21 cellular contexts compared by ENCODE assay signal in the genomic region with DNA sequence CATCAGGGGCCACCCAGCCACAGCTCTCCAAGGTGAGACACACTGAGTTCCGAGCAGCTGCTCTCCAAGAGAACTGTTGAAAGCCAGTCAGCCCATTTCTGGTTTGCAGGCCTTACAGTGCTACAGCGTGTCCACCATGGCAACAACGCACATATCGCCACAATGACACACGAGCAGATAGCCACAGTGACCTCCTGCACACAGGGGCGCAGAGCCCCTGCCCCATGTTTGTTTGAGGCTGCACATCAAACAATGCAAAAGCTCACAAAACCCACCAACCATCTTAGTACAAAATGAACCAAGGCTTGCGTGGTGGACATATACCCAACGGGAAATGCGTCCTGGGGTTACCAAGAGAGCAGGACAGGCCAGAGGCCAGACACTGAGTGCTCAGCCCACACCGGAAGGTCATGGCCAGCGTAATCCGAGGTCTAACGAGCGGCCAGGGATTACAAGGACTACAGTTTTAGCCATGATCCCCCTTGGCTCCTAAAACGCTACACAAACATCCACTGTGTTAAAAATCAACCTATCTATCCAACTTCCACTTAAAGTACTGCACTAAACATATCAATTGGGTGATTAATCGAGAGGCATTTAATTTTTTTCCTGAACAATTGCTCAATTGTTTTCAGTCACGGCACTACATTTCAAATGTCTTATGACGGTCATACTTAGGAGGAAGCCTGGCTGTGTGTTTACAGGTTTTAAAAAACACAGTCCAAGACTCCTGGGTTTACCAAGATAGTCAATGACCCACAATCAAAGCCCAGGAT. TPM values are rescaled to one million over a fixed set of nuclear protein-coding genes. Genes with fewer than 3 reads are reported as not detected.
DNase-seq lines count a peak whose midpoint lies in the region; ATAC-seq, FAIRE-seq and TF ChIP-seq lines count a peak whose summit lies in the region.
"Had no signal": no experiment of that assay in that cellular context is flagged by ENCODE, and none has a peak within 500 bp of the region (broad histone marks: within the 10 kb centered on the region; RNA-seq: fewer than 3 reads in every experiment).

No MANE protein-coding gene starts in this region.

- POLR2A ChIA-PET in activated CD8-positive, alpha-beta T cell treated with anti-CD3 and anti-CD28 coated beads for 36 hours (lab: Charles Lee), result interaction anchor here (1.0 to 2.1 kb wide), 2 partner anchors 34 to 51 kb away, joined by 3 to 5 read pairs; no protein-coding TSS in a partner anchor
- POLR2A ChIA-PET in activated CD8-positive, alpha-beta T cell treated with anti-CD3 and anti-CD28 coated beads, Interleukin-2, amount 10 ng/mL, durations not matched to agents 7 days and 5 days (lab: Charles Lee), result no interaction called here
- POLR2A ChIA-PET in RWPE1 (lab: Yijun Ruan, JAX; ENCODE audit: low non-redundant PET), result no interaction called here
- POLR2A ChIA-PET in H1 (lab: Charles Lee; ENCODE audit: partially characterized antibody), result interaction anchor here (0.7 to 1.6 kb wide), 3 partner anchors 12 to 29 kb away, joined by 3 read pairs; no protein-coding TSS in a partner anchor

- no peak overlapping the region; the same call in 1 of the 2 replicates for H2AK5ac ChIP-seq in H1 (ENCODE audit: low read depth, low read length)

- H3K27ac ChIP-seq in RWPE1, result peak overlapping the region; percentile 24; the same call in 1 of the 2 replicates
- no peak overlapping the region for H3K27ac ChIP-seq in H1 (ENCODE audit: low read depth, low read length)
- no peak overlapping the region for H3K27ac ChIP-seq in colonic mucosa
- H3K27ac ChIP-seq: BLaER1 treated with 17β-estradiol and CSF1 and Interleukin-3, amounts not matched to agents 10 nM and 100 nM; psoas muscle; SJSA1 had no signal

- no peaks in the 10 kb centered on the region for H3K9me3 Mint-ChIP-seq in activated CD8-positive, alpha-beta T cell treated with anti-CD3 and anti-CD28 coated beads for 36 hours
- no peaks in the 10 kb centered on the region for H3K9me3 Mint-ChIP-seq in activated CD8-positive, alpha-beta T cell treated with anti-CD3 and anti-CD28 coated beads, Interleukin-2, amount 10 ng/mL, durations not matched to agents 7 days and 5 days (ENCODE audit: insufficient read depth)

- no peak for TF ChIP-seq CTCF in activated CD8-positive, alpha-beta T cell treated with anti-CD3 and anti-CD28 coated beads for 36 hours (IDR thresholded peaks at IDR 0.05)
- TF ChIP-seq CTCF in RWPE1 (conservative IDR thresholded peaks at IDR 0.05; ENCODE audit: low read depth), result no peak
- TF ChIP-seq CTCF in H1 (IDR thresholded peaks at IDR 0.05; ENCODE audit: control extremely low read depth in 1 of 3, insufficient read depth in 1 of 3, low read depth in 1 of 3, low read length in 3 of 3), result no peak
- TF ChIP-seq CTCF in colonic mucosa (IDR thresholded peaks at IDR 0.05), result no peak

- H4K8ac ChIP-seq in H1 (ENCODE audit: extremely low read depth, insufficient read depth, low read length), result peak overlapping the region; percentile 59; the same call in 1 of the 2 replicates

- no peaks in the 10 kb centered on the region for H3K9me3 ChIP-seq in H1 (ENCODE audit: insufficient read depth in 2 of 2, low read depth in 1 of 2, low read length in 1 of 2)
- H3K9me3 ChIP-seq in colonic mucosa, result no peaks in the 10 kb centered on the region
- H3K9me3 ChIP-seq: BLaER1 treated with 17β-estradiol and CSF1 and Interleukin-3, amounts not matched to agents 10 nM and 100 nM; psoas muscle; SJSA1 had no signal

- intact Hi-C loops in activated CD8-positive, alpha-beta T cell treated with anti-CD3 and anti-CD28 coated beads for 36 hours (cut with micrococcal nuclease), result no loop called here
- intact Hi-C loops in colonic mucosa (cut with DNase I) (no loop called here), left colon (cut with DNase I, micrococcal nuclease) (no loop called here)

- no peak overlapping the region for H4K91ac ChIP-seq in H1 (replicated peaks; ENCODE audit: insufficient read length, low read length)

- H3K27me3 ChIP-seq in H1 (replicated peaks in 1 of 4; ENCODE audit: control insufficient read depth in 3 of 4, extremely low read depth in 1 of 4, insufficient read depth in 3 of 4, low read length in 3 of 4) (no peaks in the 10 kb centered on the region), colonic mucosa (no peaks in the 10 kb centered on the region)
- H3K27me3 ChIP-seq: BLaER1 treated with 17β-estradiol and CSF1 and Interleukin-3, amounts not matched to agents 10 nM and 100 nM; SJSA1 had no signal

- ATAC-seq in activated CD8-positive, alpha-beta T cell treated with anti-CD3 and anti-CD28 coated beads for 36 hours, result no peak
- ATAC-seq in activated CD8-positive, alpha-beta T cell treated with anti-CD3 and anti-CD28 coated beads, Interleukin-2, amount 10 ng/mL, durations not matched to agents 7 days and 5 days, result no peak
- ATAC-seq in left colon, result no peak
- ATAC-seq: activated CD4-positive, CD25-positive, alpha-beta regulatory T cell treated with anti-CD3 and anti-CD28 coated beads, Interleukin-2, amount 50 U/mL, for 24 hours had no signal

- peaks cover 92% of the 10 kb centered on the region for H3K4me1 Mint-ChIP-seq in activated CD8-positive, alpha-beta T cell treated with anti-CD3 and anti-CD28 coated beads for 36 hours (ENCODE audit: low read depth)
- H3K4me1 Mint-ChIP-seq in activated CD8-positive, alpha-beta T cell treated with anti-CD3 and anti-CD28 coated beads, Interleukin-2, amount 10 ng/mL, durations not matched to agents 7 days and 5 days (ENCODE audit: low read depth), result peaks cover 73% of the 10 kb centered on the region

- DNase-seq in activated CD8-positive, alpha-beta T cell treated with anti-CD3 and anti-CD28 coated beads for 36 hours, result no peak
- DNase-seq in activated CD8-positive, alpha-beta T cell treated with anti-CD3 and anti-CD28 coated beads, Interleukin-2, amount 10 ng/mL, durations not matched to agents 7 days and 5 days, result no peak
- DNase-seq in RWPE1 (ENCODE audit: low spot score) (no peak), H1 (ENCODE audit: low read depth in 1 of 2, low spot score in 2 of 2) (no peak), renal cortical epithelial cell (ENCODE audit: low read depth) (peak; percentile 65), colonic mucosa (no peak), dedifferentiated amniotic fluid mesenchymal stem cell (ENCODE audit: extremely low spot score) (no peak), left colon (no peak)
- DNase-seq: activated T-cell treated with anti-CD3 and anti-CD28 coated beads for 4 hours; foreskin fibroblast; Kasumi-1; NCI-H1105 treated with DMSO at 0.1 percent for 48 hours; NCI-H526 treated with DMSO at 0.1 percent for 48 hours; OCI-M1; psoas muscle; stimulated activated naive CD4-positive, alpha-beta T cell had no signal

- peaks cover 5 to 96% of the 10 kb centered on the region in 2 experiments for H3K79me2 ChIP-seq in H1 (ENCODE audit: control insufficient read depth in 1 of 2, insufficient read depth in 2 of 2, low read length in 2 of 2)

- H3K14ac ChIP-seq in H1 (ENCODE audit: insufficient read length), result no peak overlapping the region

- no peak overlapping the region for H2BK15ac ChIP-seq in H1 (ENCODE audit: low read length)

- no peak overlapping the region for H3K56ac ChIP-seq in H1 (replicated peaks; ENCODE audit: insufficient read length, low read depth, low read length)

- H3K4me3 Mint-ChIP-seq in activated CD8-positive, alpha-beta T cell treated with anti-CD3 and anti-CD28 coated beads for 36 hours, result no peak overlapping the region
- no peak overlapping the region for H3K4me3 Mint-ChIP-seq in activated CD8-positive, alpha-beta T cell treated with anti-CD3 and anti-CD28 coated beads, Interleukin-2, amount 10 ng/mL, durations not matched to agents 7 days and 5 days

- H2AFZ ChIP-seq in H1 (ENCODE audit: low read length), result no peak overlapping the region

- H2BK120ac ChIP-seq in H1 (replicated peaks; ENCODE audit: low read depth, low read length), result no peak overlapping the region

- H3K4me1 ChIP-seq in H1 (replicated peaks in 1 of 4; ENCODE audit: control insufficient read depth in 3 of 4, insufficient read depth in 4 of 4, low read length in 3 of 4) (peaks cover 0 to 49% (median 24%) of the 10 kb centered on the region in 4 experiments; a peak in 6 of 7 replicates), colonic mucosa (no peaks in the 10 kb centered on the region)

- peaks cover 25% of the 10 kb centered on the region for H3K36me3 Mint-ChIP-seq in activated CD8-positive, alpha-beta T cell treated with anti-CD3 and anti-CD28 coated beads for 36 hours (ENCODE audit: low read depth)
- peaks cover 14% of the 10 kb centered on the region for H3K36me3 Mint-ChIP-seq in activated CD8-positive, alpha-beta T cell treated with anti-CD3 and anti-CD28 coated beads, Interleukin-2, amount 10 ng/mL, durations not matched to agents 7 days and 5 days (ENCODE audit: low read depth)

- H3K4ac ChIP-seq in H1 (replicated peaks; ENCODE audit: insufficient read length, low read depth, low read length), result no peak overlapping the region

- no peaks in the 10 kb centered on the region for H3K23me2 ChIP-seq in H1 (ENCODE audit: low read depth, low read length)

- CTCF ChIA-PET in activated CD8-positive, alpha-beta T cell treated with anti-CD3 and anti-CD28 coated beads for 36 hours (lab: Charles Lee), result interaction anchor here (0.9 to 1.3 kb wide), 3 partner anchors 9 to 38 kb away, joined by 3 to 4 read pairs (median 3); no protein-coding TSS in a partner anchor
- CTCF ChIA-PET in activated CD8-positive, alpha-beta T cell treated with anti-CD3 and anti-CD28 coated beads, Interleukin-2, amount 10 ng/mL, durations not matched to agents 7 days and 5 days (lab: Charles Lee), result no interaction called here
- CTCF ChIA-PET in RWPE1 (lab: Yijun Ruan, JAX), result no interaction called here
- CTCF ChIA-PET in H1 (lab: Charles Lee; ENCODE audit: partially characterized antibody), result interaction anchor here (0.8 to 2.5 kb wide), 9 partner anchors 10 to 155 kb away, joined by 3 to 13 read pairs (median 4); no protein-coding TSS in a partner anchor

- peaks cover 46% of the 10 kb centered on the region for H3K79me1 ChIP-seq in H1 (ENCODE audit: low read depth, low read length)

- H3K23ac ChIP-seq in H1 (ENCODE audit: insufficient read length), result no peak overlapping the region

- peaks cover 0 to 8% (median 0%) of the 10 kb centered on the region in 4 experiments; a peak in 3 of 8 replicates for H3K36me3 ChIP-seq in H1 (ENCODE audit: control insufficient read depth in 2 of 4, insufficient read depth in 4 of 4, low read length in 3 of 4)
- no peaks in the 10 kb centered on the region for H3K36me3 ChIP-seq in colonic mucosa

- TF ChIP-seq POLR2A in H1 (IDR thresholded peaks at IDR 0.05; ENCODE audit: control extremely low read depth in 1 of 2, low read depth in 2 of 2, low read length in 2 of 2), result no peak

- H4K5ac ChIP-seq in H1 (ENCODE audit: insufficient read length, low read depth, low read length), result no peak overlapping the region

- no peak overlapping the region for H3K18ac ChIP-seq in H1 (ENCODE audit: extremely low read depth, low read length)

- no peak for TF ChIP-seq EP300 in H1 (IDR thresholded peaks at IDR 0.05; ENCODE audit: borderline replicate concordance in 1 of 2, low read depth in 2 of 2, low read length in 2 of 2)

- no peak overlapping the region for H2BK20ac ChIP-seq in H1 (ENCODE audit: low read length)

- WGBS in H1 (ENCODE audit: extremely low coverage in 1 of 2, insufficient coverage in 1 of 2, insufficient read length in 1 of 2, insufficient replicate concordance in 2 of 2, low coverage in 1 of 2, low lambda C conversion rate in 2 of 2, missing lambda C conversion rate in 1 of 2), 2 experiments, result 89% methylated on average over 18 of the region's 18 CpGs; no CpG with 5 or more reads in 1 of the 2 experiments

- H3K4me3 ChIP-seq in H1 (ENCODE audit: extremely low read depth in 1 of 4, insufficient read depth in 2 of 4, low read depth in 3 of 4, low read length in 4 of 4), result no peak overlapping the region; a peak in 1 of 8 replicates
- H3K4me3 ChIP-seq in colonic mucosa, result no peak overlapping the region
- H3K4me3 ChIP-seq: BLaER1 treated with 17β-estradiol and CSF1 and Interleukin-3, amounts not matched to agents 10 nM and 100 nM; psoas muscle; SJSA1 had no signal

- H3K9ac ChIP-seq in H1 (replicated peaks in 1 of 4; ENCODE audit: extremely low read depth in 1 of 4, low read depth in 3 of 4, low read length in 3 of 4) (no peak overlapping the region), colonic mucosa (ENCODE audit: low read depth in 2 of 2, low read length in 2 of 2) (no peak overlapping the region)
- H3K9ac ChIP-seq: BLaER1 treated with 17β-estradiol and CSF1 and Interleukin-3, amounts not matched to agents 10 nM and 100 nM had no signal

- no peaks in the 10 kb centered on the region for H3K27me3 Mint-ChIP-seq in activated CD8-positive, alpha-beta T cell treated with anti-CD3 and anti-CD28 coated beads for 36 hours
- no peaks in the 10 kb centered on the region for H3K27me3 Mint-ChIP-seq in activated CD8-positive, alpha-beta T cell treated with anti-CD3 and anti-CD28 coated beads, Interleukin-2, amount 10 ng/mL, durations not matched to agents 7 days and 5 days (ENCODE audit: low read depth)

- H3K27ac Mint-ChIP-seq in activated CD8-positive, alpha-beta T cell treated with anti-CD3 and anti-CD28 coated beads for 36 hours, result peak overlapping the region; percentile 30
- H3K27ac Mint-ChIP-seq in activated CD8-positive, alpha-beta T cell treated with anti-CD3 and anti-CD28 coated beads, Interleukin-2, amount 10 ng/mL, durations not matched to agents 7 days and 5 days, result no peak overlapping the region

- H4K20me1 ChIP-seq in H1 (replicated peaks in 1 of 2; ENCODE audit: control insufficient read depth in 1 of 2, insufficient read depth in 2 of 2, low read length in 2 of 2), result peaks cover 41 to 54% of the 10 kb centered on the region in 2 experiments

- 0 out of 2 replicates have a peak overlapping the region, but pooled peaks have one; percentile 45 for H2BK5ac ChIP-seq in H1 (ENCODE audit: low read depth, low read length)

- no peak for TF ChIP-seq RAD21 in H1 (IDR thresholded peaks at IDR 0.05 in 1 of 2, conservative IDR thresholded peaks at IDR 0.05 in 1 of 2; ENCODE audit: low read depth in 2 of 2, low read length in 2 of 2)

- H3K4me2 ChIP-seq in H1 (ENCODE audit: insufficient read depth in 1 of 2, low read depth in 2 of 2, low read length in 2 of 2), result no peak overlapping the region

- no peak overlapping the region for H2BK12ac ChIP-seq in H1 (ENCODE audit: low read depth, low read length)

- FAIRE-seq in H1 (lab: Jason Lieb, UNC), result no peak
- FAIRE-seq: endometrium, GM19239 had no signal

RNA-seq across cellular contexts. Expression of a gene that starts 56.0 kb away (rescaled TPM):
- 100 to 1,000 TPM; 118 TPM for total RNA-seq in activated CD8-positive, alpha-beta T cell treated with anti-CD3 and anti-CD28 coated beads for 36 hours
- 100 to 1,000 TPM; 140 to 151 TPM for total RNA-seq in activated CD8-positive, alpha-beta T cell treated with anti-CD3 and anti-CD28 coated beads, Interleukin-2, amount 10 ng/mL, durations not matched to agents 7 days and 5 days
- total RNA-seq in H1 (2021; fragmentation: NEBNext Ultra II Directional; extraction: Animal tissue kit (Norgen Biotek cat#: 25700)), result 142 and 143 TPM in 2 replicates
- polyA plus RNA-seq in H1 (2011; rRNA removed), result 61.1 and 62.8 TPM in 2 replicates
- polyA plus RNA-seq in H1 (2011; cell fraction: cytosol; rRNA removed), result 59.9 TPM
- polyA plus RNA-seq in H1 (2011; cell fraction: nucleus; rRNA removed), result 54.6 TPM
- polyA plus RNA-seq in H1 (2012, experiment 1 of 2), result 84.4 to 107 TPM (median 87.3 TPM) in 4 replicates
- 100 TPM for polyA plus RNA-seq in H1 (2012, experiment 2 of 2)
- polyA plus RNA-seq in H1 (2013, experiment 1 of 2), result 112 TPM
- polyA plus RNA-seq in H1 (2013, experiment 2 of 2), result 113 TPM
- 32.0 and 40.7 TPM in 2 replicates for polyA minus RNA-seq in H1 (2011; rRNA and poly(A)+ RNA removed)
- polyA minus RNA-seq in H1 (2011; cell fraction: cytosol; rRNA and poly(A)+ RNA removed), result 35.3 TPM
- polyA minus RNA-seq in H1 (2011; cell fraction: nucleus; rRNA and poly(A)+ RNA removed), result 34.1 TPM
- total RNA-seq in renal cortical epithelial cell (82.0 and 86.3 TPM in 2 replicates), colonic mucosa (100 to 1,000 TPM; 160 to 206 TPM), left colon (100 to 1,000 TPM; 204 to 205 TPM)

Comparison
In these comparisons a context has a peak if more than half of its experiments do, and no peak if none do; other contexts are left out.
1. CTCF ChIA-PET loops: an anchor here in activated CD8-positive, alpha-beta T cell treated with anti-CD3 and anti-CD28 coated beads for 36 hours (0.9 to 1.3 kb wide) and H1 (0.8 to 2.5 kb wide); none called in activated CD8-positive, alpha-beta T cell treated with anti-CD3 and anti-CD28 coated beads, Interleukin-2, amount 10 ng/mL, durations not matched to agents 7 days and 5 days and RWPE1.
2. POLR2A ChIA-PET loops: an anchor here in activated CD8-positive, alpha-beta T cell treated with anti-CD3 and anti-CD28 coated beads for 36 hours (1.0 to 2.1 kb wide) and H1 (0.7 to 1.6 kb wide); none called in activated CD8-positive, alpha-beta T cell treated with anti-CD3 and anti-CD28 coated beads, Interleukin-2, amount 10 ng/mL, durations not matched to agents 7 days and 5 days and RWPE1.